ENCODE assay signal across 20 cellular contexts in genomic region chr6:162211022-162211421, GRCh38.
DNase-seq lines count a peak whose midpoint lies in the region; ATAC-seq lines count a peak whose summit lies in the region.
"Had no signal": no experiment of that assay in that cellular context is flagged by ENCODE, and none has a peak within 500 bp of the region (broad histone marks: within the 10 kb centered on the region; RNA-seq: fewer than 3 reads in every experiment).

No MANE protein-coding gene starts in this region.

- no peaks in the 10 kb centered on the region for H3K36me3 Mint-ChIP-seq in stimulated activated effector memory CD8-positive, alpha-beta T cell treated with anti-CD3 and anti-CD28 coated beads, Interleukin-12 subunit alpha, Interleukin-12 subunit beta, amount 100 ng/mL, for 72 hours
- no peaks in the 10 kb centered on the region for H3K36me3 Mint-ChIP-seq in activated CD8-positive, alpha-beta T cell treated with anti-CD3 and anti-CD28 coated beads, Interleukin-2, amount 10 ng/mL, durations not matched to agents 7 days and 5 days (ENCODE audit: low read depth)

- ATAC-seq in stimulated activated effector memory CD8-positive, alpha-beta T cell treated with anti-CD3 and anti-CD28 coated beads, Interleukin-12 subunit alpha, Interleukin-12 subunit beta, amount 100 ng/mL, for 72 hours, result no peak
- ATAC-seq in activated CD8-positive, alpha-beta T cell treated with anti-CD3 and anti-CD28 coated beads, Interleukin-2, amount 10 ng/mL, durations not matched to agents 7 days and 5 days, result no peak
- ATAC-seq: HepG2 had no signal

- DNase-seq in G401 (ENCODE audit: low spot score), result peak; percentile 14
- peak; percentile 66 for DNase-seq in NCI-H1092 (lab: John Stamatoyannopoulos, UW)
- peak; percentile 16 for DNase-seq in NCI-H774 (lab: John Stamatoyannopoulos, UW)
- peak; percentile 13 for DNase-seq in kidney tubule cell (ENCODE audit: low spot score)
- no peak for DNase-seq in stimulated activated effector memory CD8-positive, alpha-beta T cell treated with anti-CD3 and anti-CD28 coated beads, Interleukin-12 subunit alpha, Interleukin-12 subunit beta, amount 100 ng/mL, for 72 hours (ENCODE audit: low spot score in 2 of 2)
- no peak for DNase-seq in activated CD8-positive, alpha-beta T cell treated with anti-CD3 and anti-CD28 coated beads, Interleukin-2, amount 10 ng/mL, durations not matched to agents 7 days and 5 days
- no peak for DNase-seq in NCI-H128 (lab: John Stamatoyannopoulos, UW; ENCODE audit: unreplicated experiment)
- DNase-seq: Caco-2, GDM1, H7, HFFc6, KBM-7, MV-4-11, NCI-H187, NCI-H446 treated with DMSO at 0.1 percent for 48 hours, NCI-H82, PC-9, SW 1271, T-helper 2 cell had no signal

- H3K4me1 Mint-ChIP-seq in stimulated activated effector memory CD8-positive, alpha-beta T cell treated with anti-CD3 and anti-CD28 coated beads, Interleukin-12 subunit alpha, Interleukin-12 subunit beta, amount 100 ng/mL, for 72 hours, result no peaks in the 10 kb centered on the region
- no peaks in the 10 kb centered on the region for H3K4me1 Mint-ChIP-seq in activated CD8-positive, alpha-beta T cell treated with anti-CD3 and anti-CD28 coated beads, Interleukin-2, amount 10 ng/mL, durations not matched to agents 7 days and 5 days (ENCODE audit: low read depth)

- POLR2A ChIA-PET in activated CD8-positive, alpha-beta T cell treated with anti-CD3 and anti-CD28 coated beads, Interleukin-2, amount 10 ng/mL, durations not matched to agents 7 days and 5 days (lab: Charles Lee), result no interaction called here

- CTCF ChIA-PET in activated CD8-positive, alpha-beta T cell treated with anti-CD3 and anti-CD28 coated beads, Interleukin-2, amount 10 ng/mL, durations not matched to agents 7 days and 5 days (lab: Charles Lee), result no interaction called here

- no peak overlapping the region for H3K27ac Mint-ChIP-seq in stimulated activated effector memory CD8-positive, alpha-beta T cell treated with anti-CD3 and anti-CD28 coated beads, Interleukin-12 subunit alpha, Interleukin-12 subunit beta, amount 100 ng/mL, for 72 hours
- no peak overlapping the region for H3K27ac Mint-ChIP-seq in activated CD8-positive, alpha-beta T cell treated with anti-CD3 and anti-CD28 coated beads, Interleukin-2, amount 10 ng/mL, durations not matched to agents 7 days and 5 days
- H3K27ac Mint-ChIP-seq: HFFc6 had no signal

- in situ Hi-C loops in G401 (cut with HindIII; ENCODE audit: low sequenced_read_pairs), result no loop called here

- H3K27me3 Mint-ChIP-seq in activated CD8-positive, alpha-beta T cell treated with anti-CD3 and anti-CD28 coated beads, Interleukin-2, amount 10 ng/mL, durations not matched to agents 7 days and 5 days (ENCODE audit: low read depth), result no peaks in the 10 kb centered on the region

- H3K4me3 Mint-ChIP-seq in stimulated activated effector memory CD8-positive, alpha-beta T cell treated with anti-CD3 and anti-CD28 coated beads, Interleukin-12 subunit alpha, Interleukin-12 subunit beta, amount 100 ng/mL, for 72 hours, result no peak overlapping the region
- no peak overlapping the region for H3K4me3 Mint-ChIP-seq in activated CD8-positive, alpha-beta T cell treated with anti-CD3 and anti-CD28 coated beads, Interleukin-2, amount 10 ng/mL, durations not matched to agents 7 days and 5 days
- H3K4me3 Mint-ChIP-seq: HFFc6 had no signal

- peaks cover 3% of the 10 kb centered on the region for H3K9me3 Mint-ChIP-seq in stimulated activated effector memory CD8-positive, alpha-beta T cell treated with anti-CD3 and anti-CD28 coated beads, Interleukin-12 subunit alpha, Interleukin-12 subunit beta, amount 100 ng/mL, for 72 hours
- no peaks in the 10 kb centered on the region for H3K9me3 Mint-ChIP-seq in activated CD8-positive, alpha-beta T cell treated with anti-CD3 and anti-CD28 coated beads, Interleukin-2, amount 10 ng/mL, durations not matched to agents 7 days and 5 days (ENCODE audit: insufficient read depth)

Comparison
In these comparisons a context has a peak if more than half of its experiments do, and no peak if none do; other contexts are left out.
1. DNase-seq: peak in G401 (single experiment), NCI-H1092 (single experiment), NCI-H774 (single experiment) and kidney tubule cell (single experiment); none in stimulated activated effector memory CD8-positive, alpha-beta T cell treated with anti-CD3 and anti-CD28 coated beads, Interleukin-12 subunit alpha, Interleukin-12 subunit beta, amount 100 ng/mL, for 72 hours (0 of 2), activated CD8-positive, alpha-beta T cell treated with anti-CD3 and anti-CD28 coated beads, Interleukin-2, amount 10 ng/mL, durations not matched to agents 7 days and 5 days (single experiment) and NCI-H128 (single experiment).